8 cellular contexts compared by ENCODE assay signal in the genomic region with DNA sequence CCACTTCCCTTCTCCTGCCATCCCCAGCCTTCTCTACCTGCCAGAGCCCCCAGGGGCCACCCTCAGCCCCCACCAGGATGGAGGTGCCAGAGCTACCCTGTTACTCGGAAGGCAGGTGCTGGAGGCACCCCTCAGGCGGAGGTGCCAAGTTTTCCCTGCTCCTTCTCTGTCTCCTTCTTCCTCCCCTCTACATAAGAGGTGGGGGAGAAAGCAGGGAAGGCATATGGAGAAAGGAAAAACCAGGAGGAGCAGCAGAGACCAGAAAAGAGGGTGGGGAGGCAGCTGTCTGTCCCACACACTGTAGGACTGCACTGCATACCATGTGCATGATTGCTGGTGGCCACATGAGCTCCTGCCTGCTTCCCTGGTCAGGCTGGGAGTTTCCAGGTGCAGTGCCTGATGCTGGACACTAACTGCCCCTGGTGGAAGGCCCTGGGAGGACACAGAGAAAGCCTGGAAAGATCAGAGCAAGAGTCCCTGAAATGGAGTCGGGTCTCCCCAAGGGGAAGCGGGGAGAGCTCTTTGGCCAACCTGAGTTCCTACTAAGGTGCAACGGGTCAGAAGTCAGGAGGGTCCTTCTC. TPM values are rescaled to one million over a fixed set of nuclear protein-coding genes. Genes with fewer than 3 reads are reported as not detected.
A peak's percentile ranks its signal among the peaks of the same experiment; 100 is the strongest.
DNase-seq lines count a peak whose midpoint lies in the region; ATAC-seq and TF ChIP-seq lines count a peak whose summit lies in the region.
"Not testable (repeated sequence)": the region's sequence is repeated elsewhere in the genome, so short reads cannot be mapped to it uniquely, and the experiment has no call there.

No MANE protein-coding gene starts in this region.

- peak; percentile 33 for TF ChIP-seq CTCF in MCF 10A (IDR thresholded peaks at IDR 0.05; ENCODE audit: unreplicated experiment)
- peak; percentile 48 for TF ChIP-seq CTCF in fibroblast of pulmonary artery (IDR thresholded peaks at IDR 0.05; ENCODE audit: low read length, missing control alignments)

- intact Hi-C loops in MCF 10A (cut with micrococcal nuclease): loop anchor here (1.0 to 10.0 kb wide), 4 partner anchors 154 to 496 kb away; a partner anchor contains a TSS

- ATAC-seq in SK-N-SH treated with all-trans-retinoic acid at 6 μM for 48 hours (peak; percentile 65), left lobe of liver (peak; percentile 40)

- not testable (repeated sequence) for BruUV-seq in MCF 10A (replicated peaks; lab: Mats Ljungman, UMichigan)

- peaks cover 19% of the 10 kb centered on the region for H3K4me1 Mint-ChIP-seq in MCF 10A (ENCODE audit: insufficient read depth, unreplicated experiment)

- H3K9me3 Mint-ChIP-seq in MCF 10A (ENCODE audit: unreplicated experiment): not testable (repeated sequence)

- H3K27me3 Mint-ChIP-seq in MCF 10A (ENCODE audit: insufficient read depth, unreplicated experiment): not testable (repeated sequence)

- POLR2A ChIA-PET in MCF 10A (lab: Yijun Ruan, JAX): interaction anchor here (0.6 to 2.0 kb wide), 5 partner anchors 8 to 153 kb away, joined by 3 to 12 read pairs (median 3); no protein-coding TSS in a partner anchor

- CTCF ChIA-PET in MCF 10A (lab: Yijun Ruan, JAX): interaction anchor here (0.5 to 6.7 kb wide), 45 partner anchors 10 to 652 kb away, joined by 3 to 153 read pairs (median 5); a partner anchor contains a TSS

- H3K4me3 Mint-ChIP-seq in MCF 10A (ENCODE audit: unreplicated experiment): not testable (repeated sequence)

- not testable (repeated sequence) for H3K36me3 Mint-ChIP-seq in MCF 10A (ENCODE audit: insufficient read depth, unreplicated experiment)

- peak; percentile 33 for DNase-seq in AG08396 (ENCODE audit: low spot score)
- peak; percentile 44 for DNase-seq in ELF-1 (ENCODE audit: low read depth, low spot score)
- peak; percentile 39 for DNase-seq in HuH-7 (ENCODE audit: low spot score)
- DNase-seq in MCF 10A (ENCODE audit: unreplicated experiment): peak; percentile 36
- peak; percentile 40 for DNase-seq in fibroblast of pulmonary artery (ENCODE audit: low read depth)
- DNase-seq in left lobe of liver (ENCODE audit: low spot score): not testable (repeated sequence)
- peak; percentile 53 for DNase-seq in renal cortical epithelial cell (ENCODE audit: low read depth)

- not testable (repeated sequence) for H3K4me3 ChIP-seq in fibroblast of pulmonary artery (replicated peaks; ENCODE audit: low read depth, low read length)

- not testable (repeated sequence) for H3K27ac Mint-ChIP-seq in MCF 10A (ENCODE audit: low read depth, unreplicated experiment)

RNA-seq across cellular contexts. Expression of a gene that starts 23.8 kb away (rescaled TPM):
- total RNA-seq in MCF 10A (2022): 65.5 and 68.0 TPM in 2 replicates
- total RNA-seq in left lobe of liver: 11.6 TPM
- total RNA-seq in renal cortical epithelial cell: 144 and 180 TPM in 2 replicates
